ENCODE assay signal across 1 cellular context in genomic region chr2:31581124-31581795, GRCh38.
TF ChIP-seq lines count a peak whose summit lies in the region.

No MANE protein-coding gene starts in this region.

TF ChIP-seq in IMR-90, 13 proteins besides CTCF, POLR2A, EP300 and RAD21:
- TF ChIP-seq RCOR1 (IDR thresholded peaks at IDR 0.05; ENCODE audit: insufficient replicate concordance, low read length) (no peak), FOS (IDR thresholded peaks at IDR 0.05; ENCODE audit: low read depth, low read length) (no peak), MXI1 (IDR thresholded peaks at IDR 0.05; ENCODE audit: borderline replicate concordance, low read depth, low read length) (no peak), NFE2L2 (IDR thresholded peaks at IDR 0.05; ENCODE audit: low read depth, low read length) (no peak), CEBPB (IDR thresholded peaks at IDR 0.05; ENCODE audit: low read depth, low read length) (no peak), CHD1 (IDR thresholded peaks at IDR 0.05; ENCODE audit: low read depth, low read length) (no peak), BHLHE40 (IDR thresholded peaks at IDR 0.05; ENCODE audit: low read depth, low read length) (no peak), RFX5 (IDR thresholded peaks at IDR 0.05; ENCODE audit: low read depth, low read length) (no peak), ELK1 (IDR thresholded peaks at IDR 0.05; ENCODE audit: borderline replicate concordance, low read depth, low read length) (no peak), MAZ (IDR thresholded peaks at IDR 0.05; ENCODE audit: borderline replicate concordance, low read depth, low read length) (no peak), SMC3 (IDR thresholded peaks at IDR 0.05; ENCODE audit: low read depth, low read length) (no peak), MAFK (IDR thresholded peaks at IDR 0.05; ENCODE audit: low read depth, low read length) (no peak)
- TF ChIP-seq, protein P1, sequence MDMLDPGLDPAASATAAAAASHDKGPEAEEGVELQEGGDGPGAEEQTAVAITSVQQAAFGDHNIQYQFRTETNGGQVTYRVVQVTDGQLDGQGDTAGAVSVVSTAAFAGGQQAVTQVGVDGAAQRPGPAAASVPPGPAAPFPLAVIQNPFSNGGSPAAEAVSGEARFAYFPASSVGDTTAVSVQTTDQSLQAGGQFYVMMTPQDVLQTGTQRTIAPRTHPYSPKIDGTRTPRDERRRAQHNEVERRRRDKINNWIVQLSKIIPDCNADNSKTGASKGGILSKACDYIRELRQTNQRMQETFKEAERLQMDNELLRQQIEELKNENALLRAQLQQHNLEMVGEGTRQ (IDR thresholded peaks at IDR 0.05; ENCODE audit: low read depth, low read length) = no peak
